9 cellular contexts compared by ENCODE assay signal in the genomic region with DNA sequence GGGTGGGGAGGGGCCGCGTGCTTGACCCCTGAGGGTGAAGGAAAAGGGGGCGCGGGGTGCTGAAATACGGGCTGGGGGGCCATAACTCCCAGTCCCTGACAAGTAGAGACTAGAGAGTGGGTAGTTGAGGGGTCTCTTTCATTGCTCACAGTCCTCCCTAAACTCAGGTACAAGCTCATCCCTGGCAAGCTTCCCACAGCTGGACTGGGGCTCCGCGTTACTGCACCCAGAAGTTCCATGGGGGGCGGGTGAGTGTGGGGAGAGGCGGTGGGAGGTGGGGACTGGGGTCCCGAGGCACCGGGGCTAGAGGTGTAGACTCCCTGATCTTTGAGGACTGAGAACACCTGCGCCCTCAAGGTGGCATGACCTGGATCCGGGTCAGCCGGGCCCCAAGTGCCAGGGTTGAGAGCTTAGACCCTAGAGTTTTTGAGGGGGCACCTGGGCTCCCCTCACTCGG. TPM values are rescaled to one million over a fixed set of nuclear protein-coding genes. Genes with fewer than 3 reads are reported as not detected.
DNase-seq lines count a peak whose midpoint lies in the region; ATAC-seq, FAIRE-seq and TF ChIP-seq lines count a peak whose summit lies in the region.
"Had no signal": no experiment of that assay in that cellular context is flagged by ENCODE, and none has a peak within 500 bp of the region (broad histone marks: within the 10 kb centered on the region; RNA-seq: fewer than 3 reads in every experiment).

No MANE protein-coding gene starts in this region.

- H3K4me1 ChIP-seq in heart right ventricle: peaks cover 5 to 46% (median 23%) of the 10 kb centered on the region in 9 donors
- peaks cover 36% of the 10 kb centered on the region for H3K4me1 ChIP-seq in mononuclear cell (ENCODE audit: insufficient read depth, low read length)

- H3K9me3 ChIP-seq in heart right ventricle: no peaks in the 10 kb centered on the region
- no peaks in the 10 kb centered on the region for H3K9me3 ChIP-seq in mononuclear cell (ENCODE audit: low read depth, low read length)

- no peak for FAIRE-seq in bronchial epithelial cell (lab: Jason Lieb, UNC)
- FAIRE-seq: endometrium had no signal

- 36 to 45% methylated on average over 15 of the region's 15 CpGs for WGBS in heart right ventricle, 2 donors

- H3K4me3 ChIP-seq in heart right ventricle (peak overlapping the region; percentile 30 to 80 (median 62)), bronchial epithelial cell (ENCODE audit: low read depth, low read length) (peak overlapping the region; percentile 60), mononuclear cell (ENCODE audit: low read length) (peak overlapping the region; percentile 69)

- peaks cover 0 to 7% (median 4%) of the 10 kb centered on the region in 9 donors for H3K36me3 ChIP-seq in heart right ventricle
- H3K36me3 ChIP-seq in bronchial epithelial cell (ENCODE audit: control insufficient read depth, insufficient read depth, low read length): peaks cover 2% of the 10 kb centered on the region

- ATAC-seq in heart right ventricle (no peak), left ventricle myocardium superior (no peak), HG02759 (IDR thresholded peaks at IDR 0.05; ENCODE audit: unreplicated experiment) (no peak)

- H3K27me3 ChIP-seq in heart right ventricle (no peaks in the 10 kb centered on the region), bronchial epithelial cell (ENCODE audit: control insufficient read depth, insufficient read depth, low read length) (no peaks in the 10 kb centered on the region), mononuclear cell (ENCODE audit: insufficient read depth, low read length) (no peaks in the 10 kb centered on the region)

- no peak for TF ChIP-seq CTCF in heart right ventricle (IDR thresholded peaks at IDR 0.05)
- TF ChIP-seq CTCF in bronchial epithelial cell (IDR thresholded peaks at IDR 0.05; ENCODE audit: insufficient read depth, low read length, severe bottlenecking): no peak

- intact Hi-C loops in heart right ventricle (cut with DNase I): loop anchor here in 3 of 10 donors (5.0 to 10.0 kb wide), 2 partner anchors 96 to 98 kb away; a partner anchor contains a TSS
- intact Hi-C loops in left ventricle myocardium superior (cut with micrococcal nuclease): no loop called here

- peak overlapping the region in 7 of 10 donors; percentile 77 to 92 (median 85) for H3K27ac ChIP-seq in heart right ventricle

- DNase-seq in heart right ventricle (no peak), left ventricle myocardium superior (no peak), bronchial epithelial cell (ENCODE audit: low read depth) (no peak), HT-29 (ENCODE audit: low spot score) (no peak), NCI-H2227 (lab: John Stamatoyannopoulos, UW; ENCODE audit: unreplicated experiment) (no peak), retina (no peak)

RNA-seq across cellular contexts. Expression of a gene that starts 1.3 kb away (rescaled TPM):
- total RNA-seq in heart right ventricle (under 1 TPM in 4 of 10 donors, not detected in 6; 0.26 to 0.55 (median 0.28) TPM), left ventricle myocardium superior (0.27 TPM), bronchial epithelial cell (under 0.01 and 0.38 TPM in 2 replicates), mononuclear cell (not detected)
- polyA plus RNA-seq in heart right ventricle: 1 to 10 TPM in 1 of 2 donors, under 1 TPM in 1; 0.59 to 1.5 TPM
- total RNA-seq in HT-29 (2014; rRNA removed; shearing (Covaris generic)): 2.0 and 3.5 TPM in 2 replicates

RNA-seq across cellular contexts. Expression of a gene that starts 5.3 kb away (rescaled TPM):
- total RNA-seq in heart right ventricle (1,000 to 10,000 TPM; 1,085 to 1,585 (median 1,381) TPM), left ventricle myocardium superior (1,553 TPM), bronchial epithelial cell (217 and 224 TPM in 2 replicates), mononuclear cell (219 TPM)
- 1,000 to 10,000 TPM; 2,189 to 5,346 TPM for polyA plus RNA-seq in heart right ventricle
- total RNA-seq in HT-29 (2014; rRNA removed; shearing (Covaris generic)): 846 and 847 TPM in 2 replicates

RNA-seq across cellular contexts. Expression of a gene that starts 14.0 kb away (rescaled TPM):
- 10 to 100 TPM; 43.5 to 57.8 (median 53.2) TPM for total RNA-seq in heart right ventricle
- 10 to 100 TPM; 76.3 to 93.1 TPM for polyA plus RNA-seq in heart right ventricle
- 51.0 TPM for total RNA-seq in left ventricle myocardium superior
- 33.4 and 37.8 TPM in 2 replicates for total RNA-seq in bronchial epithelial cell
- 16.0 TPM for total RNA-seq in mononuclear cell
- total RNA-seq in HT-29 (2014; rRNA removed; shearing (Covaris generic)): 218 and 225 TPM in 2 replicates

RNA-seq across cellular contexts. Expression of a gene that starts 23.5 kb away (rescaled TPM):
- total RNA-seq in heart right ventricle (under 1 TPM in 1 of 10 donors, not detected in 9; 0.38 TPM), left ventricle myocardium superior (not detected), bronchial epithelial cell (0.38 TPM in 1 of 2 replicates, not detected in the other), mononuclear cell (not detected)
- under 1 TPM in 1 of 2 donors, not detected in 1; 0.03 TPM for polyA plus RNA-seq in heart right ventricle
- total RNA-seq in HT-29 (2014; rRNA removed; shearing (Covaris generic)): not detected in 2 replicates

RNA-seq across cellular contexts. Expression of a gene that starts 30.3 kb away (rescaled TPM):
- 1 to 10 TPM; 3.2 to 9.3 (median 4.7) TPM for total RNA-seq in heart right ventricle
- polyA plus RNA-seq in heart right ventricle: 10 to 100 TPM in 1 of 2 donors, 1 to 10 TPM in 1; 4.3 to 14.1 TPM
- total RNA-seq in left ventricle myocardium superior: 3.9 TPM
- total RNA-seq in bronchial epithelial cell: 3.9 and 4.2 TPM in 2 replicates
- total RNA-seq in mononuclear cell: 6.0 TPM
- 71.8 and 75.9 TPM in 2 replicates for total RNA-seq in HT-29 (2014; rRNA removed; shearing (Covaris generic))
